ENCODE assay signal across 16 cellular contexts in genomic region chr1:31745898-31746668, GRCh38. TPM values are rescaled to one million over a fixed set of nuclear protein-coding genes. Genes with fewer than 3 reads are reported as not detected.
A peak's percentile ranks its signal among the peaks of the same experiment; 100 is the strongest.
DNase-seq lines count a peak whose midpoint lies in the region; ATAC-seq, FAIRE-seq and TF ChIP-seq lines count a peak whose summit lies in the region.
"Had no signal": no experiment of that assay in that cellular context is flagged by ENCODE, and none has a peak within 500 bp of the region (broad histone marks: within the 10 kb centered on the region; RNA-seq: fewer than 3 reads in every experiment).

No MANE protein-coding gene starts in this region.

- CTCF ChIA-PET in activated CD8-positive, alpha-beta memory T cell treated with anti-CD3 and anti-CD28 coated beads, Interleukin-2, amount 10 ng/mL, durations not matched to agents 7 days and 5 days (lab: Charles Lee) = interaction anchor here (0.5 to 3.4 kb wide), 30 partner anchors 8 to 560 kb away, joined by 3 to 41 read pairs (median 5); partner anchors contain the start of genes COL16A1 and KPNA6

- H3K36me3 Mint-ChIP-seq in activated CD8-positive, alpha-beta memory T cell treated with anti-CD3 and anti-CD28 coated beads, Interleukin-2, amount 10 ng/mL, durations not matched to agents 7 days and 5 days = no peaks in the 10 kb centered on the region
- no peaks in the 10 kb centered on the region for H3K36me3 Mint-ChIP-seq in stimulated activated memory B cell treated with anti-CD40 and anti-IgM and Interleukin-4, amounts not matched to agents 10 μg/mL and 1 μg/mL and 100 μg/mL, for 72 hours
- H3K36me3 Mint-ChIP-seq: activated CD4-positive, alpha-beta memory T cell treated with anti-CD3 and anti-CD28 coated beads for 36 hours; activated naive CD4-positive, alpha-beta T cell treated with anti-CD3 and anti-CD28 coated beads, Interleukin-2, amount 10 ng/mL, durations not matched to agents 7 days and 5 days had no signal

- FAIRE-seq in bronchial epithelial cell (lab: Jason Lieb, UNC) = peak; percentile 70
- FAIRE-seq: colon, urothelium cell line had no signal

- H3K4me3 Mint-ChIP-seq in activated CD8-positive, alpha-beta memory T cell treated with anti-CD3 and anti-CD28 coated beads, Interleukin-2, amount 10 ng/mL, durations not matched to agents 7 days and 5 days = no peak overlapping the region
- no peak overlapping the region for H3K4me3 Mint-ChIP-seq in stimulated activated memory B cell treated with anti-CD40 and anti-IgM and Interleukin-4, amounts not matched to agents 10 μg/mL and 1 μg/mL and 100 μg/mL, for 72 hours
- H3K4me3 Mint-ChIP-seq: activated CD4-positive, alpha-beta memory T cell treated with anti-CD3 and anti-CD28 coated beads for 36 hours; activated naive CD4-positive, alpha-beta T cell treated with anti-CD3 and anti-CD28 coated beads, Interleukin-2, amount 10 ng/mL, durations not matched to agents 7 days and 5 days; T-helper 2 cell treated with Interferon-gamma antibody and Interleukin-4, amounts not matched to agents 5 μg/mL and 100 μg/mL, for 36 hours had no signal

- H3K36me3 ChIP-seq in bronchial epithelial cell (ENCODE audit: control insufficient read depth, insufficient read depth, low read length) = no peaks in the 10 kb centered on the region
- H3K36me3 ChIP-seq: HAP-1 had no signal

- H3K27me3 ChIP-seq in bronchial epithelial cell (ENCODE audit: control insufficient read depth, insufficient read depth, low read length) = no peaks in the 10 kb centered on the region

- no peaks in the 10 kb centered on the region for H3K9me3 Mint-ChIP-seq in activated CD8-positive, alpha-beta memory T cell treated with anti-CD3 and anti-CD28 coated beads, Interleukin-2, amount 10 ng/mL, durations not matched to agents 7 days and 5 days (ENCODE audit: low read depth)
- H3K9me3 Mint-ChIP-seq in stimulated activated memory B cell treated with anti-CD40 and anti-IgM and Interleukin-4, amounts not matched to agents 10 μg/mL and 1 μg/mL and 100 μg/mL, for 72 hours = no peaks in the 10 kb centered on the region
- H3K9me3 Mint-ChIP-seq: activated CD4-positive, alpha-beta memory T cell treated with anti-CD3 and anti-CD28 coated beads for 36 hours; activated naive CD4-positive, alpha-beta T cell treated with anti-CD3 and anti-CD28 coated beads, Interleukin-2, amount 10 ng/mL, durations not matched to agents 7 days and 5 days; T-helper 2 cell treated with Interferon-gamma antibody and Interleukin-4, amounts not matched to agents 5 μg/mL and 100 μg/mL, for 36 hours had no signal

- H3K4me3 ChIP-seq in bronchial epithelial cell (ENCODE audit: low read depth, low read length) = no peak overlapping the region
- H3K4me3 ChIP-seq: GM12878, HAP-1 had no signal

- peak overlapping the region; percentile 39 for H3K27ac Mint-ChIP-seq in activated CD8-positive, alpha-beta memory T cell treated with anti-CD3 and anti-CD28 coated beads, Interleukin-2, amount 10 ng/mL, durations not matched to agents 7 days and 5 days
- peak overlapping the region; percentile 81 for H3K27ac Mint-ChIP-seq in stimulated activated memory B cell treated with anti-CD40 and anti-IgM and Interleukin-4, amounts not matched to agents 10 μg/mL and 1 μg/mL and 100 μg/mL, for 72 hours
- H3K27ac Mint-ChIP-seq: activated CD4-positive, alpha-beta memory T cell treated with anti-CD3 and anti-CD28 coated beads for 36 hours; activated naive CD4-positive, alpha-beta T cell treated with anti-CD3 and anti-CD28 coated beads, Interleukin-2, amount 10 ng/mL, durations not matched to agents 7 days and 5 days; T-helper 2 cell treated with Interferon-gamma antibody and Interleukin-4, amounts not matched to agents 5 μg/mL and 100 μg/mL, for 36 hours had no signal

- DNase-seq in activated CD8-positive, alpha-beta memory T cell treated with anti-CD3 and anti-CD28 coated beads, Interleukin-2, amount 10 ng/mL, durations not matched to agents 7 days and 5 days = no peak
- no peak for DNase-seq in activated CD8-positive, alpha-beta memory T cell treated with anti-CD3 and anti-CD28 coated beads, Interleukin-2, amount 50 U/mL, for 48 hours
- DNase-seq in NCI-H2196 (lab: John Stamatoyannopoulos, UW; ENCODE audit: unreplicated experiment) = peak; percentile 38
- DNase-seq in bronchial epithelial cell (ENCODE audit: low read depth) = no peak
- DNase-seq in NCI-H774 (lab: John Stamatoyannopoulos, UW) = no peak
- DNase-seq: NCI-H2029 treated with DMSO at 0.1 percent for 48 hours had no signal

- ATAC-seq in activated CD8-positive, alpha-beta memory T cell treated with anti-CD3 and anti-CD28 coated beads, Interleukin-2, amount 10 ng/mL, durations not matched to agents 7 days and 5 days = no peak
- ATAC-seq in stimulated activated memory B cell treated with anti-CD40 and anti-IgM and Interleukin-4, amounts not matched to agents 10 μg/mL and 1 μg/mL and 100 μg/mL, for 72 hours = no peak
- ATAC-seq in GM19455 (IDR thresholded peaks at IDR 0.05; ENCODE audit: unreplicated experiment) (no peak), HG02798 (IDR thresholded peaks at IDR 0.05; ENCODE audit: poor library complexity, unreplicated experiment) (no peak)

- peaks cover 46% of the 10 kb centered on the region for H3K4me1 Mint-ChIP-seq in activated CD8-positive, alpha-beta memory T cell treated with anti-CD3 and anti-CD28 coated beads, Interleukin-2, amount 10 ng/mL, durations not matched to agents 7 days and 5 days
- H3K4me1 Mint-ChIP-seq in stimulated activated memory B cell treated with anti-CD40 and anti-IgM and Interleukin-4, amounts not matched to agents 10 μg/mL and 1 μg/mL and 100 μg/mL, for 72 hours = peaks cover 62% of the 10 kb centered on the region

- TF ChIP-seq CTCF in bronchial epithelial cell (IDR thresholded peaks at IDR 0.05; ENCODE audit: insufficient read depth, low read length, severe bottlenecking) = no peak

- peaks cover 8% of the 10 kb centered on the region for H3K27me3 Mint-ChIP-seq in activated CD8-positive, alpha-beta memory T cell treated with anti-CD3 and anti-CD28 coated beads, Interleukin-2, amount 10 ng/mL, durations not matched to agents 7 days and 5 days
- no peaks in the 10 kb centered on the region for H3K27me3 Mint-ChIP-seq in stimulated activated memory B cell treated with anti-CD40 and anti-IgM and Interleukin-4, amounts not matched to agents 10 μg/mL and 1 μg/mL and 100 μg/mL, for 72 hours

RNA-seq across cellular contexts. Expression of gene ADGRB2, which starts 18.1 kb away (rescaled TPM):
- total RNA-seq in activated CD8-positive, alpha-beta memory T cell treated with anti-CD3 and anti-CD28 coated beads, Interleukin-2, amount 10 ng/mL, durations not matched to agents 7 days and 5 days = 1 to 10 TPM in 1 of 2 experiments, under 1 TPM in 1; 0.07 to 1.3 TPM
- 0.53 and 0.64 TPM in 2 replicates for total RNA-seq in bronchial epithelial cell

RNA-seq across cellular contexts. Expression of gene COL16A1, which starts 42.3 kb away (rescaled TPM):
- total RNA-seq in activated CD8-positive, alpha-beta memory T cell treated with anti-CD3 and anti-CD28 coated beads, Interleukin-2, amount 10 ng/mL, durations not matched to agents 7 days and 5 days = not detected
- 87.7 and 121 TPM in 2 replicates for total RNA-seq in bronchial epithelial cell

Comparison
In these comparisons a context has a peak if more than half of its experiments do, and no peak if none do; other contexts are left out.
1. RNA of gene COL16A1, which starts 42.3 kb away (total RNA-seq): 87.7 to 121 TPM in bronchial epithelial cell; not detected in activated CD8-positive, alpha-beta memory T cell treated with anti-CD3 and anti-CD28 coated beads, Interleukin-2, amount 10 ng/mL, durations not matched to agents 7 days and 5 days; every median in the first group is over 10 times any median in the second.